ENCODE assay signal across 7 cellular contexts in the genomic region with DNA sequence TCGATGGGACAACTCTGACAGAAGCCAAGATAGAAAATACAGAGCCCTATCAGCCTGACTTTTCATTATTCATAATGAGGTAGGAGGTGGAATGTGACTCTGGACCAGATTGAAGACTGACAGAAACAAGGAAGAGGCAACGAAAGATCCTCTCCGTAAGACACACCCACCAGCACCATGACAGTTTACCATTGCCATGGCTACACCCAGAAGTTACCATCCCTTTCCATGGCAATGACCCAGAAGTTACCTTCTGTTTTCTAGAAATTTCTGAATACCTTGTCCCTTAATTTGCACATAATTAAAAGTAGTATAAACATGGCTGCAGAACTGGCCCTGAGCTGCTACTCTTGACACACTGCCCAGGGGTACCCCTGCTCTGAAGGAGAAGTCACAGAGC. TPM values are rescaled to one million over a fixed set of nuclear protein-coding genes. Genes with fewer than 3 reads are reported as not detected.
A peak's percentile ranks its signal among the peaks of the same experiment; 100 is the strongest.
DNase-seq lines count a peak whose midpoint lies in the region; ATAC-seq, FAIRE-seq and TF ChIP-seq lines count a peak whose summit lies in the region.
"Not testable (repeated sequence)": the region's sequence is repeated elsewhere in the genome, so short reads cannot be mapped to it uniquely, and the experiment has no call there.

No MANE protein-coding gene starts in this region.

- ATAC-seq in HG02885 (IDR thresholded peaks at IDR 0.05; ENCODE audit: poor library complexity, unreplicated experiment), result peak; percentile 19
- ATAC-seq in GM12878, result peak; percentile 67
- not testable (repeated sequence) for ATAC-seq in natural killer cell

- H3K27me3 Mint-ChIP-seq in CD4-positive, alpha-beta memory T cell; activated CD4-positive, alpha-beta T cell treated with anti-CD3 and anti-CD28 coated beads, Interleukin-2, amount 10 ng/mL, durations not matched to agents 24 days and 14 days; activated T-helper 1 cell treated with anti-CD3 and anti-CD28 coated beads, Interleukin-12 subunit alpha, Interleukin-12 subunit beta, Interleukin-2, Interleukin-4 antibody, amounts not matched to agents 30 ng/mL and 10 ng/mL and 1 ng/mL, durations not matched to agents 14 hours and 24 hours and 36 hours (ENCODE audit: insufficient read depth); natural killer cell (ENCODE audit: low read depth in 2 of 2): not testable (repeated sequence)

- TF ChIP-seq POLR2A in GM12878 (IDR thresholded peaks at IDR 0.05; ENCODE audit: low read depth, low read length), result not testable (repeated sequence)

- TF ChIP-seq RAD21 in GM12878 (IDR thresholded peaks at IDR 0.05; ENCODE audit: insufficient read depth, low read depth, low read length), result not testable (repeated sequence)

- H3K4me1 Mint-ChIP-seq in CD4-positive, alpha-beta memory T cell, result peaks cover 59 to 92% (median 74%) of the 10 kb centered on the region in 4 donors
- peaks cover 43% of the 10 kb centered on the region for H3K4me1 Mint-ChIP-seq in activated CD4-positive, alpha-beta T cell treated with anti-CD3 and anti-CD28 coated beads, Interleukin-2, amount 10 ng/mL, durations not matched to agents 24 days and 14 days
- H3K4me1 Mint-ChIP-seq in activated T-helper 1 cell treated with anti-CD3 and anti-CD28 coated beads, Interleukin-12 subunit alpha, Interleukin-12 subunit beta, Interleukin-2, Interleukin-4 antibody, amounts not matched to agents 30 ng/mL and 10 ng/mL and 1 ng/mL, durations not matched to agents 14 hours and 24 hours and 36 hours (ENCODE audit: low read depth), result peaks cover 67% of the 10 kb centered on the region
- H3K4me1 Mint-ChIP-seq in natural killer cell, result peaks cover 70 to 80% of the 10 kb centered on the region in 2 donors

- TF ChIP-seq CTCF in OCI-LY1 (IDR thresholded peaks at IDR 0.05; ENCODE audit: low read length); GM12878 (IDR thresholded peaks at IDR 0.05 in 2 of 3, conservative IDR thresholded peaks at IDR 0.05 in 1 of 3; ENCODE audit: control insufficient read depth in 2 of 3, extremely low read depth in 1 of 3, insufficient read depth in 1 of 3, low read depth in 3 of 3, low read length in 3 of 3); natural killer cell (IDR thresholded peaks at IDR 0.05): not testable (repeated sequence)

- not testable (repeated sequence) for FAIRE-seq in GM12878 (lab: Jason Lieb, UNC)

- intact Hi-C loops in CD4-positive, alpha-beta memory T cell (cut with micrococcal nuclease), result loop anchor here (1.0 to 2.0 kb wide), 2 partner anchors 14 to 24 kb away; no protein-coding TSS in a partner anchor
- intact Hi-C loops in activated CD4-positive, alpha-beta T cell treated with anti-CD3 and anti-CD28 coated beads, Interleukin-2, amount 10 ng/mL, durations not matched to agents 24 days and 14 days (cut with micrococcal nuclease); GM12878 (cut with micrococcal nuclease; ENCODE audit: unreplicated experiment); natural killer cell (cut with micrococcal nuclease): not testable (repeated sequence)
- intact Hi-C loops in activated T-helper 1 cell treated with anti-CD3 and anti-CD28 coated beads, Interleukin-12 subunit alpha, Interleukin-12 subunit beta, Interleukin-2, Interleukin-4 antibody, amounts not matched to agents 30 ng/mL and 10 ng/mL and 1 ng/mL, durations not matched to agents 14 hours and 24 hours and 36 hours (cut with micrococcal nuclease), result loop anchor here (2.0 kb wide), 1 partner anchor 24 kb away; the partner anchor contains the start of gene EMB

- H3K4me3 Mint-ChIP-seq in CD4-positive, alpha-beta memory T cell, result peak overlapping the region in 7 of 8 donors; percentile 36 to 79 (median 58)
- peak overlapping the region; percentile 37 for H3K4me3 Mint-ChIP-seq in activated CD4-positive, alpha-beta T cell treated with anti-CD3 and anti-CD28 coated beads, Interleukin-2, amount 10 ng/mL, durations not matched to agents 24 days and 14 days
- not testable (repeated sequence) for H3K4me3 Mint-ChIP-seq in activated T-helper 1 cell treated with anti-CD3 and anti-CD28 coated beads, Interleukin-12 subunit alpha, Interleukin-12 subunit beta, Interleukin-2, Interleukin-4 antibody, amounts not matched to agents 30 ng/mL and 10 ng/mL and 1 ng/mL, durations not matched to agents 14 hours and 24 hours and 36 hours; natural killer cell

- peaks cover 79% of the 10 kb centered on the region for H3K4me1 ChIP-seq in CD4-positive, alpha-beta memory T cell (ENCODE audit: insufficient read depth, low read length)
- H3K4me1 ChIP-seq in OCI-LY1 (ENCODE audit: insufficient read depth, low read length, severe bottlenecking), result peaks cover 48% of the 10 kb centered on the region
- H3K4me1 ChIP-seq in GM12878 (ENCODE audit: control insufficient read depth, insufficient read depth, low read length), result not testable (repeated sequence)

- H3K36me3 Mint-ChIP-seq in CD4-positive, alpha-beta memory T cell, result peaks cover 40 to 41% of the 10 kb centered on the region in 2 donors
- peaks cover 34% of the 10 kb centered on the region for H3K36me3 Mint-ChIP-seq in activated CD4-positive, alpha-beta T cell treated with anti-CD3 and anti-CD28 coated beads, Interleukin-2, amount 10 ng/mL, durations not matched to agents 24 days and 14 days (ENCODE audit: low read depth)
- peaks cover 32% of the 10 kb centered on the region for H3K36me3 Mint-ChIP-seq in activated T-helper 1 cell treated with anti-CD3 and anti-CD28 coated beads, Interleukin-12 subunit alpha, Interleukin-12 subunit beta, Interleukin-2, Interleukin-4 antibody, amounts not matched to agents 30 ng/mL and 10 ng/mL and 1 ng/mL, durations not matched to agents 14 hours and 24 hours and 36 hours (ENCODE audit: low read depth)
- not testable (repeated sequence) for H3K36me3 Mint-ChIP-seq in natural killer cell

- not testable (repeated sequence) for H2AFZ ChIP-seq in OCI-LY1 (ENCODE audit: low read length); GM12878 (ENCODE audit: control insufficient read depth, low read depth, low read length)

- peak overlapping the region; percentile 34 for H3K27ac ChIP-seq in CD4-positive, alpha-beta memory T cell (ENCODE audit: low read depth, low read length)
- H3K27ac ChIP-seq in OCI-LY1 (ENCODE audit: low read depth, low read length, poor library complexity, severe bottlenecking), result peak overlapping the region; percentile 90
- not testable (repeated sequence) for H3K27ac ChIP-seq in GM12878 (ENCODE audit: control insufficient read depth, insufficient read depth)

- not testable (repeated sequence) for TF ChIP-seq EP300 in GM12878 (IDR thresholded peaks at IDR 0.05; ENCODE audit: borderline replicate concordance in 1 of 2, control insufficient read depth in 1 of 2, low read depth in 2 of 2, low read length in 2 of 2)

- not testable (repeated sequence) for H3K9me3 Mint-ChIP-seq in CD4-positive, alpha-beta memory T cell; activated CD4-positive, alpha-beta T cell treated with anti-CD3 and anti-CD28 coated beads, Interleukin-2, amount 10 ng/mL, durations not matched to agents 24 days and 14 days; natural killer cell
- peaks cover 10% of the 10 kb centered on the region for H3K9me3 Mint-ChIP-seq in activated T-helper 1 cell treated with anti-CD3 and anti-CD28 coated beads, Interleukin-12 subunit alpha, Interleukin-12 subunit beta, Interleukin-2, Interleukin-4 antibody, amounts not matched to agents 30 ng/mL and 10 ng/mL and 1 ng/mL, durations not matched to agents 14 hours and 24 hours and 36 hours

- not testable (repeated sequence) for H3K4me3 ChIP-seq in CD4-positive, alpha-beta memory T cell (ENCODE audit: low read length in 2 of 2); GM12878
- peak overlapping the region; percentile 45 for H3K4me3 ChIP-seq in OCI-LY1 (ENCODE audit: low read depth, low read length, poor library complexity, severe bottlenecking)

- POLR2A ChIA-PET in CD4-positive, alpha-beta memory T cell (lab: Charles Lee; ENCODE audit: partially characterized antibody), result interaction anchor here (2.7 kb wide), 1 partner anchor 25 kb away, joined by 20 read pairs; the partner anchor contains the start of gene EMB
- POLR2A ChIA-PET in GM12878 (lab: Charles Lee), result not testable (repeated sequence)

- peaks cover 67% of the 10 kb centered on the region for H3K79me2 ChIP-seq in OCI-LY1 (ENCODE audit: insufficient read depth, low read length)
- not testable (repeated sequence) for H3K79me2 ChIP-seq in GM12878 (ENCODE audit: control insufficient read depth, insufficient read depth, low read length)

- peak overlapping the region; percentile 77 for H3K4me2 ChIP-seq in OCI-LY1 (ENCODE audit: low read length)
- H3K4me2 ChIP-seq in GM12878 (ENCODE audit: control insufficient read depth, insufficient read depth), result not testable (repeated sequence)

- WGBS in GM12878 (ENCODE audit: insufficient coverage, insufficient replicate concordance, low lambda C conversion rate, missing lambda C conversion rate), result 48% methylated on average over 3 of the region's 3 CpGs

- RAD21 ChIA-PET in GM12878 (lab: Charles Lee; ENCODE audit: unreplicated experiment), result not testable (repeated sequence)

- peak overlapping the region; percentile 78 to 95 (median 91) for H3K27ac Mint-ChIP-seq in CD4-positive, alpha-beta memory T cell
- H3K27ac Mint-ChIP-seq in activated CD4-positive, alpha-beta T cell treated with anti-CD3 and anti-CD28 coated beads, Interleukin-2, amount 10 ng/mL, durations not matched to agents 24 days and 14 days, result peak overlapping the region; percentile 67
- H3K27ac Mint-ChIP-seq in activated T-helper 1 cell treated with anti-CD3 and anti-CD28 coated beads, Interleukin-12 subunit alpha, Interleukin-12 subunit beta, Interleukin-2, Interleukin-4 antibody, amounts not matched to agents 30 ng/mL and 10 ng/mL and 1 ng/mL, durations not matched to agents 14 hours and 24 hours and 36 hours, result peak overlapping the region; percentile 37
- peak overlapping the region; percentile 75 to 76 for H3K27ac Mint-ChIP-seq in natural killer cell

- peak in 4 of 5 donors; percentile 26 to 41 (median 30) for DNase-seq in CD4-positive, alpha-beta memory T cell
- not testable (repeated sequence) for DNase-seq in activated CD4-positive, alpha-beta T cell treated with anti-CD3 and anti-CD28 coated beads, Interleukin-2, amount 10 ng/mL, durations not matched to agents 24 days and 14 days; activated T-helper 1 cell treated with anti-CD3 and anti-CD28 coated beads, Interleukin-12 subunit alpha, Interleukin-12 subunit beta, Interleukin-2, Interleukin-4 antibody, amounts not matched to agents 30 ng/mL and 10 ng/mL and 1 ng/mL, durations not matched to agents 14 hours and 24 hours and 36 hours (ENCODE audit: low spot score); GM12878 (ENCODE audit: low read depth, low spot score); natural killer cell

- H4K20me1 ChIP-seq in OCI-LY1 (ENCODE audit: insufficient read depth, low read length); GM12878 (ENCODE audit: control insufficient read depth, insufficient read depth): not testable (repeated sequence)

- not testable (repeated sequence) for H3K36me3 ChIP-seq in CD4-positive, alpha-beta memory T cell (ENCODE audit: insufficient read depth, low read length); GM12878 (ENCODE audit: control insufficient read depth in 2 of 2, insufficient read depth in 2 of 2, low read length in 1 of 2)
- peaks cover 25% of the 10 kb centered on the region for H3K36me3 ChIP-seq in OCI-LY1 (ENCODE audit: insufficient read depth, low read length)

- H3K9ac ChIP-seq in OCI-LY1 (ENCODE audit: low read length), result peak overlapping the region; percentile 30; the same call in 1 of the 2 replicates
- not testable (repeated sequence) for H3K9ac ChIP-seq in GM12878 (ENCODE audit: control insufficient read depth, insufficient read depth, low read length)

- not testable (repeated sequence) for H3K27me3 ChIP-seq in CD4-positive, alpha-beta memory T cell (ENCODE audit: insufficient read depth, low read length); OCI-LY1 (ENCODE audit: insufficient read depth, low read length); GM12878 (replicated peaks in 1 of 2; ENCODE audit: control insufficient read depth in 2 of 2, insufficient read depth in 2 of 2, low read length in 1 of 2)

- H3K9me2 ChIP-seq in OCI-LY1 (ENCODE audit: low read depth, low read length), result not testable (repeated sequence)

- not testable (repeated sequence) for H3F3A ChIP-seq in OCI-LY1 (ENCODE audit: insufficient read depth, low read length)

- CTCF ChIA-PET in CD4-positive, alpha-beta memory T cell (lab: Charles Lee; ENCODE audit: partially characterized antibody), result interaction anchor here (0.5 to 1.7 kb wide), 2 partner anchors 10 to 24 kb away, joined by 3 to 5 read pairs; partner anchors contain the start of gene EMB
- CTCF ChIA-PET in GM12878 (lab: Yijun Ruan, JAX), result not testable (repeated sequence)

- not testable (repeated sequence) for BruUV-seq in GM12878 (replicated peaks; lab: Mats Ljungman, UMichigan)

- SMC1A ChIA-PET in GM12878 (lab: Charles Lee; ENCODE audit: uncharacterized antibody, unreplicated experiment), result interaction anchor here (1.1 to 1.2 kb wide), 2 partner anchors 11 to 14 kb away, joined by 3 to 4 read pairs; no protein-coding TSS in a partner anchor

- H3K9me3 ChIP-seq in CD4-positive, alpha-beta memory T cell (ENCODE audit: control insufficient read depth in 1 of 2, low read length in 2 of 2); OCI-LY1 (ENCODE audit: low read length); GM12878 (replicated peaks; ENCODE audit: control insufficient read depth, insufficient read depth, low read length): not testable (repeated sequence)

- in situ Hi-C loops in GM12878 (cut with MboI), result not testable (repeated sequence)

RNA-seq across cellular contexts. Expression of gene EMB, which starts 24.5 kb away (rescaled TPM):
- 100 to 1,000 TPM; 264 to 277 TPM for total RNA-seq in CD4-positive, alpha-beta memory T cell
- polyA plus RNA-seq in CD4-positive, alpha-beta memory T cell, result 100 to 1,000 TPM; 176 to 275 TPM
- 56.3 and 60.3 TPM in 2 replicates for total RNA-seq in activated CD4-positive, alpha-beta T cell treated with anti-CD3 and anti-CD28 coated beads, Interleukin-2, amount 10 ng/mL, durations not matched to agents 24 days and 14 days
- 80.6 and 81.8 TPM in 2 replicates for total RNA-seq in activated T-helper 1 cell treated with anti-CD3 and anti-CD28 coated beads, Interleukin-12 subunit alpha, Interleukin-12 subunit beta, Interleukin-2, Interleukin-4 antibody, amounts not matched to agents 30 ng/mL and 10 ng/mL and 1 ng/mL, durations not matched to agents 14 hours and 24 hours and 36 hours
- total RNA-seq in GM12878 (2013; cell fraction: nucleolus; rRNA removed), result 29.5 and 29.8 TPM in 2 replicates
- 38.6 and 48.0 TPM in 2 replicates for total RNA-seq in GM12878 (2014; rRNA removed)
- total RNA-seq in GM12878 (2014; rRNA removed; fragmentation: Illumina TruSeq; extraction: Trizol), result 45.6 and 48.0 TPM in 2 replicates
- total RNA-seq in GM12878 (2021), result 48.2 and 48.9 TPM in 2 replicates
- polyA plus RNA-seq in GM12878 (2011; ENCODE audit: low read depth), result 2.5 TPM
- 30.2 and 48.4 TPM in 2 replicates for polyA plus RNA-seq in GM12878 (2011; rRNA removed)
- 8.6 and 9.1 TPM in 2 replicates for polyA plus RNA-seq in GM12878 (2011; cell fraction: cytosol; rRNA removed)
- polyA plus RNA-seq in GM12878 (2011; cell fraction: nucleus; rRNA removed), result 20.3 and 22.0 TPM in 2 replicates
- polyA plus RNA-seq in GM12878 (2012), result 5.0 and 5.2 TPM in 2 replicates
- 42.6 and 66.8 TPM in 2 replicates for polyA plus RNA-seq in GM12878 (2014; fragmentation: Illumina TruSeq; extraction: Trizol)
- polyA plus RNA-seq in GM12878 (2014; fragmentation: Nextera tagmentation; extraction: Ambion mirVana), result 10 to 100 TPM in 1 of 2 experiments, 1 to 10 TPM in 1; 7.0 to 13.5 TPM
- 23.5 and 24.8 TPM in 2 replicates for polyA plus RNA-seq in GM12878 (2014; rRNA removed)
- 10 to 100 TPM; 36.7 to 43.4 TPM for polyA plus RNA-seq in GM12878 (2016; fragmentation: Nextera tagmentation; extraction: Ambion mirVana)
- polyA minus RNA-seq in GM12878 (2011; rRNA and poly(A)+ RNA removed), result 16.8 and 22.7 TPM in 2 replicates
- polyA minus RNA-seq in GM12878 (2011; cell fraction: cytosol; rRNA and poly(A)+ RNA removed), result 9.0 and 9.1 TPM in 2 replicates
- 14.4 and 24.0 TPM in 2 replicates for polyA minus RNA-seq in GM12878 (2011; cell fraction: nucleus; rRNA and poly(A)+ RNA removed)
- 100 to 1,000 TPM; 179 to 223 (median 199) TPM for total RNA-seq in natural killer cell

Comparison
In these comparisons a context has a peak if more than half of its experiments do, and no peak if none do; other contexts are left out.
1. H3K27ac Mint-ChIP-seq: peak in every context shown above with its lines; median percentile 91 in CD4-positive, alpha-beta memory T cell; 76 in natural killer cell; 67 in activated CD4-positive, alpha-beta T cell treated with anti-CD3 and anti-CD28 coated beads, Interleukin-2, amount 10 ng/mL, durations not matched to agents 24 days and 14 days; 37 in activated T-helper 1 cell treated with anti-CD3 and anti-CD28 coated beads, Interleukin-12 subunit alpha, Interleukin-12 subunit beta, Interleukin-2, Interleukin-4 antibody, amounts not matched to agents 30 ng/mL and 10 ng/mL and 1 ng/mL, durations not matched to agents 14 hours and 24 hours and 36 hours.